ENCODE assay signal across 17 cellular contexts in genomic region chr15:60121845-60122244, GRCh38.
DNase-seq lines count a peak whose midpoint lies in the region; ATAC-seq, FAIRE-seq and TF ChIP-seq lines count a peak whose summit lies in the region.
"Had no signal": no experiment of that assay in that cellular context is flagged by ENCODE, and none has a peak within 500 bp of the region (broad histone marks: within the 10 kb centered on the region; RNA-seq: fewer than 3 reads in every experiment).

No MANE protein-coding gene starts in this region.

- no peak overlapping the region for H3K4me2 ChIP-seq in smooth muscle cell

- intact Hi-C loops in left ventricle myocardium inferior (cut with micrococcal nuclease), result no loop called here

- no peak overlapping the region for H2AFZ ChIP-seq in smooth muscle cell (ENCODE audit: low read depth)

- no peak overlapping the region for H3K9ac ChIP-seq in smooth muscle cell (ENCODE audit: low read depth)

- 94% methylated on average over 4 of the region's 4 CpGs for WGBS in smooth muscle cell (ENCODE audit: low lambda C conversion rate)

- H3K9me3 ChIP-seq in left ventricle myocardium inferior (replicated peaks) (no peaks in the 10 kb centered on the region), smooth muscle cell (replicated peaks; ENCODE audit: low read depth) (no peaks in the 10 kb centered on the region)
- H3K9me3 ChIP-seq: psoas muscle had no signal

- no peaks in the 10 kb centered on the region for H3K79me2 ChIP-seq in smooth muscle cell (ENCODE audit: low read depth)

- ATAC-seq in GM19023 (IDR thresholded peaks at IDR 0.05; ENCODE audit: unreplicated experiment), result peak; percentile 62
- ATAC-seq in HG03095 (IDR thresholded peaks at IDR 0.05; ENCODE audit: unreplicated experiment), result peak; percentile 66
- no peak for ATAC-seq in GM18861 (IDR thresholded peaks at IDR 0.05; ENCODE audit: unreplicated experiment)
- ATAC-seq: left lobe of liver, natural killer cell, psoas muscle had no signal

- TF ChIP-seq CTCF in epithelial cell of esophagus (IDR thresholded peaks at IDR 0.05; ENCODE audit: insufficient read depth, low read depth, low read length, missing control alignments), result no peak
- TF ChIP-seq CTCF in left ventricle myocardium inferior (IDR thresholded peaks at IDR 0.05; ENCODE audit: borderline replicate concordance), result no peak
- no peak for TF ChIP-seq CTCF in smooth muscle cell (IDR thresholded peaks at IDR 0.05; ENCODE audit: borderline replicate concordance, insufficient read depth, poor library complexity, severe bottlenecking)

- H3K4me3 ChIP-seq in epithelial cell of esophagus (ENCODE audit: low read length), result no peak overlapping the region
- H3K4me3 ChIP-seq in left ventricle myocardium inferior, result no peak overlapping the region
- no peak overlapping the region for H3K4me3 ChIP-seq in smooth muscle cell
- H3K4me3 ChIP-seq: psoas muscle had no signal

- peak; percentile 50 for FAIRE-seq in GM18507 (lab: Jason Lieb, UNC)
- FAIRE-seq: HTR-8/SVneo, TTC549 had no signal

- DNase-seq in GM18507 (ENCODE audit: extremely low spot score, insufficient read length, low read depth) (no peak), epithelial cell of esophagus (ENCODE audit: low read depth) (peak; percentile 13), left ventricle myocardium inferior (no peak), smooth muscle cell (lab: John Stamatoyannopoulos, UW; ENCODE audit: unreplicated experiment) (no peak)
- DNase-seq: activated CD8-positive, alpha-beta memory T cell treated with anti-CD3 and anti-CD28 coated beads, Interleukin-2, amount 50 U/mL, for 48 hours; C1 segment of cervical spinal cord; dermis blood vessel endothelial cell; DND-41; hippocampal formation; natural killer cell; psoas muscle had no signal

- H3K36me3 ChIP-seq in left ventricle myocardium inferior, result no peaks in the 10 kb centered on the region
- H3K36me3 ChIP-seq in smooth muscle cell (ENCODE audit: low read depth), result no peaks in the 10 kb centered on the region

- H3K27me3 ChIP-seq in left ventricle myocardium inferior (ENCODE audit: low read depth) (peaks cover 63% of the 10 kb centered on the region), smooth muscle cell (ENCODE audit: low read depth) (peaks cover 45% of the 10 kb centered on the region)

- no peaks in the 10 kb centered on the region for H3F3A ChIP-seq in smooth muscle cell (ENCODE audit: low read depth)

- no peaks in the 10 kb centered on the region for H4K20me1 ChIP-seq in smooth muscle cell (ENCODE audit: low read depth)

- H3K27ac ChIP-seq in left ventricle myocardium inferior (replicated peaks), result no peak overlapping the region
- H3K27ac ChIP-seq in smooth muscle cell (ENCODE audit: low read depth), result no peak overlapping the region
- H3K27ac ChIP-seq: psoas muscle had no signal

- H3K4me1 ChIP-seq in left ventricle myocardium inferior (no peaks in the 10 kb centered on the region), smooth muscle cell (ENCODE audit: low read depth) (peaks cover 28% of the 10 kb centered on the region)
- H3K4me1 ChIP-seq: psoas muscle had no signal
